In the genomic region with DNA sequence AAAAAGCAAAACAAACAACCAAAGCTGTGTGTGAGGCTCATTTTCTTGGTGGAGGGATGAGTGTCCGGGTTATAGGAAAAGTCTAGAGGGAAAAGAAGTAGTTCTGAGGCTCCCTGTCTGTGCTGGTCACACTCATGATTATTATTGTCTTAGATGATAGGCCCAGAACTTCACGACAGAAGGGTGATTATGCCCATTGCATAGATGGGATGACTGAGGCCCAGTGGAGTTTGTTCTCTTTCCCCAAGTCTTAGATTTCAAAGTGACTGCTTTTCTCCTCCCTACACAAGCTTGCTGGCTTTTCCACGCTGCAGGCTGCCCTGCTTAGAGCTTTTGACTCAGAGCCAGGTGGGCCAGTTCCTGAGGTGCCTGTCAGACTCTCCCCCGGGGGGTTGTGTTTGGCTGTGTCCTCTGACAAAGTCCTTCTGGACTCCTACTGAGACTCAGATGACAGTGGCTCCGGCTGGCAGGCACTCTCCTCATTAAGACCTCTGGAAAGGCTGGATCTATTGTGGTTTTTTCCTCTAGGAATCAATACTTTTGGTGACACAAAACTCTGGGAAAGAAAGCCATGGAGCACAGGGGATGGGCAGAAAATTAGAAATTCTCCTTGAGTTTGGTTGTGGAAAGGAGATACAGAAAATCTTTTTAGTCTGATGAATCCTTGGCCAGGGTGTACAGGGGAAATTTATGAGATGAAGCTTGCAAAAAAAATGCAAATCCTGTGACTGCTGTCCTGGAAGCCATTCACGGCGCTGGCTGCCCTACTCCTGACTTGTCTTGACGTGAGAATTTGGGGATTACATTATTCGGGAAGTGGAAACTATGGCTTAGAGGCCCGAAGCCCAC, we compare ENCODE assay signal across 1 cellular context.
TF ChIP-seq lines count a peak whose summit lies in the region.

No MANE protein-coding gene starts in this region.

TF ChIP-seq in GM23338, 12 proteins besides CTCF, POLR2A, EP300 and RAD21 (continued from another document):
- TF ChIP-seq ZNF462 (CRISPR knock-in tag; IDR thresholded peaks at IDR 0.05): no peak
